16 cellular contexts compared by ENCODE assay signal in the genomic region with DNA sequence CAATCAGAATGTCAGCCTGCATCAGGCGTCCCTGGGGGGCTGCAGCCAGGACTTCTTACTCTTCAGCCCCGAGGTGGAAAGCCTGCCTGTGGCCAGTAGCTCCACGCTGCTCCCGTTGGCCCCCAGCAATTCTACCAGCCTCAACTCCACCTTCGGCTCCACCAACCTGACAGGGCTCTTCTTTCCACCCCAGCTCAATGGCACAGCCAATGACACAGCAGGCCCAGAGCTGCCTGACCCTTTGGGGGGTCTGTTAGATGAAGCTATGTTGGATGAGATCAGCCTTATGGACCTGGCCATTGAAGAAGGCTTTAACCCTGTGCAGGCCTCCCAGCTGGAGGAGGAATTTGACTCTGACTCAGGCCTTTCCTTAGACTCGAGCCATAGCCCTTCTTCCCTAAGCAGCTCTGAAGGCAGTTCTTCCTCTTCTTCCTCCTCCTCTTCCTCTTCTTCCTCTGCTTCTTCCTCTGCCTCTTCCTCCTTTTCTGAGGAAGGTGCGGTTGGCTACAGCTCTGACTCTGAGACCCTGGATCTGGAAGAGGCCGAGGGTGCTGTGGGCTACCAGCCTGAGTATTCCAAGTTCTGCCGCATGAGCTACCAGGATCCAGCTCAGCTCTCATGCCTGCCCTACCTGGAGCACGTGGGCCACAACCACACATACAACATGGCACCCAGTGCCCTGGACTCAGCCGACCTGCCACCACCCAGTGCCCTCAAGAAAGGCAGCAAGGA. TPM values are rescaled to one million over a fixed set of nuclear protein-coding genes. Genes with fewer than 3 reads are reported as not detected.
A peak's percentile ranks its signal among the peaks of the same experiment; 100 is the strongest.
DNase-seq lines count a peak whose midpoint lies in the region; ATAC-seq lines count a peak whose summit lies in the region.
"Had no signal": no experiment of that assay in that cellular context is flagged by ENCODE, and none has a peak within 500 bp of the region (broad histone marks: within the 10 kb centered on the region; RNA-seq: fewer than 3 reads in every experiment).

No MANE protein-coding gene starts in this region.

- H3K36me3 Mint-ChIP-seq in activated CD4-positive, alpha-beta memory T cell treated with anti-CD3 and anti-CD28 coated beads, Interleukin-2, amount 10 ng/mL, durations not matched to agents 7 days and 5 days (ENCODE audit: low read depth) = peaks cover 73% of the 10 kb centered on the region

- H3K27ac Mint-ChIP-seq in stimulated activated naive CD8-positive, alpha-beta T cell treated with anti-CD3 and anti-CD28 coated beads, Interleukin-15, amount 100 ng/mL, for 72 hours = peak overlapping the region; percentile 100
- peak overlapping the region; percentile 31 for H3K27ac Mint-ChIP-seq in activated CD4-positive, alpha-beta memory T cell treated with anti-CD3 and anti-CD28 coated beads, Interleukin-2, amount 10 ng/mL, durations not matched to agents 7 days and 5 days

- intact Hi-C loops in left colon (cut with DNase I, micrococcal nuclease) (no loop called here), cardiac septum (cut with DNase I) (no loop called here)

- CTCF ChIA-PET in activated CD4-positive, alpha-beta memory T cell treated with anti-CD3 and anti-CD28 coated beads, Interleukin-2, amount 10 ng/mL, durations not matched to agents 7 days and 5 days (lab: Charles Lee) = interaction anchor here (1.5 to 1.6 kb wide), 3 partner anchors 10 to 33 kb away, joined by 3 to 5 read pairs (median 3); no protein-coding TSS in a partner anchor

- POLR2A ChIA-PET in activated CD4-positive, alpha-beta memory T cell treated with anti-CD3 and anti-CD28 coated beads, Interleukin-2, amount 10 ng/mL, durations not matched to agents 7 days and 5 days (lab: Charles Lee) = interaction anchor here (1.0 to 2.4 kb wide), 3 partner anchors 10 to 16 kb away, joined by 3 to 17 read pairs (median 4); a partner anchor contains a TSS

- no peaks in the 10 kb centered on the region for H3K27me3 Mint-ChIP-seq in stimulated activated naive CD8-positive, alpha-beta T cell treated with anti-CD3 and anti-CD28 coated beads, Interleukin-15, amount 100 ng/mL, for 72 hours
- H3K27me3 Mint-ChIP-seq in activated CD4-positive, alpha-beta memory T cell treated with anti-CD3 and anti-CD28 coated beads, Interleukin-2, amount 10 ng/mL, durations not matched to agents 7 days and 5 days = no peaks in the 10 kb centered on the region

- H3K4me3 Mint-ChIP-seq in stimulated activated naive CD8-positive, alpha-beta T cell treated with anti-CD3 and anti-CD28 coated beads, Interleukin-15, amount 100 ng/mL, for 72 hours = peak overlapping the region; percentile 47 to 67
- H3K4me3 Mint-ChIP-seq in activated CD4-positive, alpha-beta memory T cell treated with anti-CD3 and anti-CD28 coated beads, Interleukin-2, amount 10 ng/mL, durations not matched to agents 7 days and 5 days = no peak overlapping the region

- peaks cover 78% of the 10 kb centered on the region for H3K4me1 Mint-ChIP-seq in stimulated activated naive CD8-positive, alpha-beta T cell treated with anti-CD3 and anti-CD28 coated beads, Interleukin-15, amount 100 ng/mL, for 72 hours
- H3K4me1 Mint-ChIP-seq in activated CD4-positive, alpha-beta memory T cell treated with anti-CD3 and anti-CD28 coated beads, Interleukin-2, amount 10 ng/mL, durations not matched to agents 7 days and 5 days = peaks cover 28% of the 10 kb centered on the region

- no peaks in the 10 kb centered on the region for H3K9me3 Mint-ChIP-seq in stimulated activated naive CD8-positive, alpha-beta T cell treated with anti-CD3 and anti-CD28 coated beads, Interleukin-15, amount 100 ng/mL, for 72 hours
- no peaks in the 10 kb centered on the region for H3K9me3 Mint-ChIP-seq in activated CD4-positive, alpha-beta memory T cell treated with anti-CD3 and anti-CD28 coated beads, Interleukin-2, amount 10 ng/mL, durations not matched to agents 7 days and 5 days

- no peak for ATAC-seq in stimulated activated naive CD8-positive, alpha-beta T cell treated with anti-CD3 and anti-CD28 coated beads, Interleukin-15, amount 100 ng/mL, for 72 hours
- ATAC-seq in stimulated activated naive CD8-positive, alpha-beta T cell treated with anti-CD3 and anti-CD28 coated beads, Interleukin-15, Interleukin-2, amounts not matched to agents 100 U/mL and 50 U/mL, for 24 hours = no peak
- ATAC-seq in left colon = peak; percentile 13
- ATAC-seq: body of pancreas, right cardiac atrium had no signal

- no peak for DNase-seq in stimulated activated naive CD8-positive, alpha-beta T cell treated with anti-CD3 and anti-CD28 coated beads, Interleukin-15, amount 100 ng/mL, for 72 hours
- DNase-seq in stimulated activated naive CD8-positive, alpha-beta T cell treated with anti-CD3 and anti-CD28 coated beads, Interleukin-15, Interleukin-2, amounts not matched to agents 100 U/mL and 50 U/mL, for 24 hours = no peak
- no peak for DNase-seq in activated CD4-positive, alpha-beta memory T cell treated with anti-CD3 and anti-CD28 coated beads, Interleukin-2, amount 10 ng/mL, durations not matched to agents 7 days and 5 days
- DNase-seq in left colon (no peak), NCI-H510A treated with DMSO at 0.1 percent for 48 hours (lab: John Stamatoyannopoulos, UW) (no peak), NCI-H146 treated with DMSO at 0.1 percent for 48 hours (lab: John Stamatoyannopoulos, UW; ENCODE audit: unreplicated experiment) (no peak), cardiac septum (ENCODE audit: low spot score) (no peak), NOMO-1 (lab: John Stamatoyannopoulos, UW; ENCODE audit: unreplicated experiment in 2 of 2) (no peak)
- DNase-seq: body of pancreas, EL, kidney glomerular epithelial cell, NCI-H2081 treated with DMSO at 0.1 percent for 48 hours, NCI-H524, right cardiac atrium, substantia nigra, SW 1271 had no signal

RNA-seq across cellular contexts. Expression of a gene that starts 10.4 kb away (rescaled TPM):
- total RNA-seq in activated CD4-positive, alpha-beta memory T cell treated with anti-CD3 and anti-CD28 coated beads, Interleukin-2, amount 10 ng/mL, durations not matched to agents 7 days and 5 days = 10 to 100 TPM; 69.4 to 70.2 TPM
- total RNA-seq in left colon = 100 to 1,000 TPM; 223 to 245 TPM
- total RNA-seq in cardiac septum = 604 TPM

RNA-seq across cellular contexts. Expression of a gene that starts 21.0 kb away (rescaled TPM):
- 10 to 100 TPM in 1 of 2 experiments, 1 to 10 TPM in 1; 7.4 to 11.5 TPM for total RNA-seq in activated CD4-positive, alpha-beta memory T cell treated with anti-CD3 and anti-CD28 coated beads, Interleukin-2, amount 10 ng/mL, durations not matched to agents 7 days and 5 days
- total RNA-seq in left colon (1 to 10 TPM; 7.1 to 8.7 TPM), cardiac septum (78.6 TPM)

RNA-seq across cellular contexts. Expression of a gene that starts 42.7 kb away (rescaled TPM):
- 10 to 100 TPM; 48.3 to 50.8 TPM for total RNA-seq in activated CD4-positive, alpha-beta memory T cell treated with anti-CD3 and anti-CD28 coated beads, Interleukin-2, amount 10 ng/mL, durations not matched to agents 7 days and 5 days
- 10 to 100 TPM; 22.7 to 31.0 TPM for total RNA-seq in left colon
- 31.2 TPM for total RNA-seq in cardiac septum

RNA-seq across cellular contexts. Expression of a gene that starts 49.0 kb away (rescaled TPM):
- 10 to 100 TPM; 22.6 to 22.8 TPM for total RNA-seq in activated CD4-positive, alpha-beta memory T cell treated with anti-CD3 and anti-CD28 coated beads, Interleukin-2, amount 10 ng/mL, durations not matched to agents 7 days and 5 days
- total RNA-seq in left colon = 10 to 100 TPM; 19.2 to 20.7 TPM
- 11.4 TPM for total RNA-seq in cardiac septum
